Comparison of ENCODE assay signal across 11 cellular contexts in the genomic region with DNA sequence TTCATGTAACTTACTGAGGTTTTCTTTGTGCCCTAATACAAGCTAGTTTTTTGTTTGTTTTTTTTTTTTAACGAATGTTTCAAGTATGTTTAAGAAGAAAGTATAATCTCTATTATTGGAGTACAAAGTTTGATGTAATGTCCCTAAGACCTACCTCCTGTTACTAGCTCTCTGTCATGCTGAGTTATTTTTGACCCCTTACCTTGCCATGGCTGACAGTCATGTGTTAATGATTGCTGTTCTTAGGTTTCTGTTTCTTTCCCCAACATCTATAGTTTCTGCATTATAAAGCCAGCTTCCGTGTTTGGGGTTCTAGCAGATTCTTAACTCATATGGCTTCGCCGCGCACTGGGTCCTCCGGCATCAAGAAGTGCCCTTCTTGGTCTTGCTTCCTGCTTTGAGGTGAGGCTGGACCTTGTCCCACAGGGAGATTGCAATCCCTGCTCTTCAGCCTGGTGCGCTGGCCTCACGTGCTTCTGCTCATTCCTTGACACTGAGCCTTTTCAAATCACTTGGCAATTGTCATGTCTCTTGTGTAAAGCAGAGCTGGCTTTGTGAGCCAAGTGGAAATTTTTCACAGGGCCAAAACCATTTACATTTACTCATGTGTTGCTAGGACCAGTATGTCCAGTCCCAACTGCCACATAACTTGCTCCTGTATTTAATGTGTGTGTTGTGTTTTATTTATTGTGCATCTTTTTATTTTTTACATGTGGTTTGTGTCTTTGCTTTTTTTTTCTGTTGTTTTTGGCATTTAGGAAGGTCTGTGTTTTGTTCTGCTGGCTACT.
DNase-seq lines count a peak whose midpoint lies in the region; ATAC-seq and TF ChIP-seq lines count a peak whose summit lies in the region.
"Had no signal": no experiment of that assay in that cellular context is flagged by ENCODE, and none has a peak within 500 bp of the region (broad histone marks: within the 10 kb centered on the region; RNA-seq: fewer than 3 reads in every experiment).

No MANE protein-coding gene starts in this region.

- H3K4me3 ChIP-seq in AG10803 (ENCODE audit: low read length), result no peak overlapping the region
- H3K4me3 ChIP-seq: esophagus muscularis mucosa, upper lobe of left lung had no signal

- TF ChIP-seq CTCF in AG10803 (conservative IDR thresholded peaks at IDR 0.05; ENCODE audit: low read length) (no peak), VCaP (conservative IDR thresholded peaks at IDR 0.05) (no peak), glutamatergic neuron (IDR thresholded peaks at IDR 0.05; ENCODE audit: partially characterized antibody, unreplicated experiment) (no peak), nephron (IDR thresholded peaks at IDR 0.05; ENCODE audit: unreplicated experiment in 3 of 3) (no peak), RWPE1 (conservative IDR thresholded peaks at IDR 0.05; ENCODE audit: low read depth) (no peak)

- no peak for ATAC-seq in activated CD8-positive, alpha-beta memory T cell treated with anti-CD3 and anti-CD28 coated beads, Interleukin-2, amount 10 ng/mL, durations not matched to agents 7 days and 5 days
- ATAC-seq: activated CD8-positive, alpha-beta T cell treated with anti-CD3 and anti-CD28 coated beads for 36 hours had no signal

- POLR2A ChIA-PET in RWPE1 (lab: Yijun Ruan, JAX; ENCODE audit: low non-redundant PET), result no interaction called here

- no peak overlapping the region for H3K27ac Mint-ChIP-seq in glutamatergic neuron (ENCODE audit: unreplicated experiment)
- H3K27ac Mint-ChIP-seq in nephron, result peak overlapping the region; percentile 33 to 57 (median 52)
- no peak overlapping the region for H3K27ac Mint-ChIP-seq in activated CD8-positive, alpha-beta memory T cell treated with anti-CD3 and anti-CD28 coated beads, Interleukin-2, amount 10 ng/mL, durations not matched to agents 7 days and 5 days
- H3K27ac Mint-ChIP-seq: activated CD8-positive, alpha-beta T cell treated with anti-CD3 and anti-CD28 coated beads for 36 hours had no signal

- H3K4me3 Mint-ChIP-seq in glutamatergic neuron (ENCODE audit: unreplicated experiment), result no peak overlapping the region
- no peak overlapping the region for H3K4me3 Mint-ChIP-seq in nephron
- H3K4me3 Mint-ChIP-seq in activated CD8-positive, alpha-beta memory T cell treated with anti-CD3 and anti-CD28 coated beads, Interleukin-2, amount 10 ng/mL, durations not matched to agents 7 days and 5 days, result no peak overlapping the region
- H3K4me3 Mint-ChIP-seq: activated CD8-positive, alpha-beta T cell treated with anti-CD3 and anti-CD28 coated beads for 36 hours had no signal

- H3K27me3 Mint-ChIP-seq in glutamatergic neuron (ENCODE audit: unreplicated experiment) (peaks cover 8% of the 10 kb centered on the region), nephron (ENCODE audit: low read depth) (peaks cover 15% of the 10 kb centered on the region)
- H3K27me3 Mint-ChIP-seq in activated CD8-positive, alpha-beta memory T cell treated with anti-CD3 and anti-CD28 coated beads, Interleukin-2, amount 10 ng/mL, durations not matched to agents 7 days and 5 days, result peaks cover 59% of the 10 kb centered on the region

- DNase-seq in AG10803 (ENCODE audit: low read depth) (peak; percentile 69), glutamatergic neuron (peak; percentile 9), RWPE1 (ENCODE audit: low spot score) (no peak), iPS-NIHi11 (ENCODE audit: low spot score) (no peak)
- DNase-seq in stimulated activated CD4-positive, alpha-beta T cell treated with anti-CD3 and anti-CD28 coated beads, Interleukin-15, amount 100 ng/mL, for 24 hours, result no peak
- DNase-seq in activated CD8-positive, alpha-beta memory T cell treated with anti-CD3 and anti-CD28 coated beads, Interleukin-2, amount 10 ng/mL, durations not matched to agents 7 days and 5 days, result no peak
- DNase-seq: activated CD8-positive, alpha-beta T cell treated with anti-CD3 and anti-CD28 coated beads for 36 hours; upper lobe of left lung had no signal

- CTCF ChIA-PET in RWPE1 (lab: Yijun Ruan, JAX), result interaction anchor here (1.0 kb wide), 1 partner anchor 26 kb away, joined by 5 read pairs; no protein-coding TSS in a partner anchor
- CTCF ChIA-PET in activated CD8-positive, alpha-beta memory T cell treated with anti-CD3 and anti-CD28 coated beads, Interleukin-2, amount 10 ng/mL, durations not matched to agents 7 days and 5 days (lab: Charles Lee), result no interaction called here

- H3K4me1 Mint-ChIP-seq in glutamatergic neuron (ENCODE audit: low read depth, unreplicated experiment) (peaks cover 23% of the 10 kb centered on the region), nephron (peaks cover 31% of the 10 kb centered on the region)
- H3K4me1 Mint-ChIP-seq in activated CD8-positive, alpha-beta memory T cell treated with anti-CD3 and anti-CD28 coated beads, Interleukin-2, amount 10 ng/mL, durations not matched to agents 7 days and 5 days, result peaks cover 5% of the 10 kb centered on the region

- H3K36me3 Mint-ChIP-seq in glutamatergic neuron (ENCODE audit: unreplicated experiment) (peaks cover 5% of the 10 kb centered on the region), nephron (ENCODE audit: low read depth) (peaks cover 5% of the 10 kb centered on the region)
- H3K36me3 Mint-ChIP-seq in activated CD8-positive, alpha-beta memory T cell treated with anti-CD3 and anti-CD28 coated beads, Interleukin-2, amount 10 ng/mL, durations not matched to agents 7 days and 5 days, result no peaks in the 10 kb centered on the region

- H3K27ac ChIP-seq in VCaP, result peak overlapping the region; percentile 57
- H3K27ac ChIP-seq in RWPE1, result no peak overlapping the region
- H3K27ac ChIP-seq: esophagus muscularis mucosa, upper lobe of left lung had no signal

- H3K9me3 Mint-ChIP-seq in glutamatergic neuron (ENCODE audit: unreplicated experiment) (peaks cover 2% of the 10 kb centered on the region), nephron (peaks cover 18% of the 10 kb centered on the region)
- H3K9me3 Mint-ChIP-seq in activated CD8-positive, alpha-beta memory T cell treated with anti-CD3 and anti-CD28 coated beads, Interleukin-2, amount 10 ng/mL, durations not matched to agents 7 days and 5 days (ENCODE audit: low read depth), result no peaks in the 10 kb centered on the region
- H3K9me3 Mint-ChIP-seq: activated CD8-positive, alpha-beta T cell treated with anti-CD3 and anti-CD28 coated beads for 36 hours had no signal

Comparison
In these comparisons a context has a peak if more than half of its experiments do, and no peak if none do; other contexts are left out.
1. DNase-seq: peak in AG10803 (single experiment) and glutamatergic neuron (single experiment); none in stimulated activated CD4-positive, alpha-beta T cell treated with anti-CD3 and anti-CD28 coated beads, Interleukin-15, amount 100 ng/mL, for 24 hours (single experiment), RWPE1 (single experiment), activated CD8-positive, alpha-beta memory T cell treated with anti-CD3 and anti-CD28 coated beads, Interleukin-2, amount 10 ng/mL, durations not matched to agents 7 days and 5 days (single experiment) and iPS-NIHi11 (single experiment).
2. H3K27ac Mint-ChIP-seq: peak in nephron (3 of 3); none in glutamatergic neuron (single experiment) and activated CD8-positive, alpha-beta memory T cell treated with anti-CD3 and anti-CD28 coated beads, Interleukin-2, amount 10 ng/mL, durations not matched to agents 7 days and 5 days (single experiment).